ENCODE assay signal across 9 cellular contexts in genomic region chr17:41308251-41308917, GRCh38. TPM values are rescaled to one million over a fixed set of nuclear protein-coding genes. Genes with fewer than 3 reads are reported as not detected.
A peak's percentile ranks its signal among the peaks of the same experiment; 100 is the strongest.
DNase-seq lines count a peak whose midpoint lies in the region; ATAC-seq, FAIRE-seq and TF ChIP-seq lines count a peak whose summit lies in the region.
"Had no signal": no experiment of that assay in that cellular context is flagged by ENCODE, and none has a peak within 500 bp of the region (broad histone marks: within the 10 kb centered on the region; RNA-seq: fewer than 3 reads in every experiment).

No MANE protein-coding gene starts in this region.

- 86% methylated on average over 10 of the region's 10 CpGs for WGBS in endodermal cell (ENCODE audit: insufficient coverage in 1 of 2, insufficient read length in 1 of 2), 2 experiments
- WGBS in small intestine, 3 donors = 37 to 51% (median 41%) methylated on average over 10 of the region's 10 CpGs

- TF ChIP-seq POLR2A in GM12892 (IDR thresholded peaks at IDR 0.05; ENCODE audit: low read depth, low read length) = no peak
- no peak for TF ChIP-seq POLR2A in vagina (IDR thresholded peaks at IDR 0.05)

- DNase-seq in AG08395 (ENCODE audit: low spot score) (peak; percentile 20), HL-60 (ENCODE audit: low read depth in 1 of 2, low spot score in 1 of 2) (peak in 1 of 2 experiments; percentile 86), endodermal cell (peak; percentile 42), small intestine (peak; percentile 12), GM12892 (ENCODE audit: insufficient read length) (no peak), vagina (ENCODE audit: extremely low spot score in 2 of 2) (no peak)
- peak; percentile 68 for DNase-seq in activated CD4-positive, alpha-beta T cell treated with anti-CD3 and anti-CD28 coated beads for 1 hour

- H3K4me3 ChIP-seq in HL-60 (replicated peaks; ENCODE audit: insufficient read depth, low read length) (peak overlapping the region; percentile 9), endodermal cell (ENCODE audit: low read length) (no peak overlapping the region), small intestine (ENCODE audit: low read depth in 1 of 2, low read length in 2 of 2) (no peak overlapping the region), vagina (no peak overlapping the region)

- no peak overlapping the region for H3K9ac ChIP-seq in endodermal cell (ENCODE audit: extremely low read depth, low read length, poor library complexity, severe bottlenecking)

- intact Hi-C loops in vagina (cut with DNase I) = no loop called here

- ATAC-seq in GM21723 (IDR thresholded peaks at IDR 0.05; ENCODE audit: unreplicated experiment) = no peak

- H3K27ac ChIP-seq in HL-60 (replicated peaks) (peak overlapping the region; percentile 53), endodermal cell (ENCODE audit: low read depth, low read length) (no peak overlapping the region), small intestine (ENCODE audit: low read depth in 1 of 2, low read length in 1 of 2) (peak overlapping the region in 1 of 2 donors; percentile 65), vagina (no peak overlapping the region)

- H3K36me3 ChIP-seq in endodermal cell (ENCODE audit: control insufficient read depth, insufficient read depth, low read length) (no peaks in the 10 kb centered on the region), small intestine (ENCODE audit: control insufficient read depth in 2 of 2, insufficient read depth in 2 of 2, low read length in 2 of 2) (no peaks in the 10 kb centered on the region), vagina (no peaks in the 10 kb centered on the region)

- H3K4me3 Mint-ChIP-seq in endodermal cell = no peak overlapping the region
- H3K4me3 Mint-ChIP-seq: neural crest cell had no signal

- no peak for FAIRE-seq in small intestine (lab: Jason Lieb, UNC)
- no peak for FAIRE-seq in GM12892 (lab: Jason Lieb, UNC)

- no peaks in the 10 kb centered on the region for H3K9me3 Mint-ChIP-seq in endodermal cell
- H3K9me3 Mint-ChIP-seq: neural crest cell had no signal

- no peaks in the 10 kb centered on the region for H3K4me1 ChIP-seq in endodermal cell (ENCODE audit: control insufficient read depth, insufficient read depth, low read length)
- no peaks in the 10 kb centered on the region for H3K4me1 ChIP-seq in small intestine (ENCODE audit: control insufficient read depth in 2 of 2, insufficient read depth in 1 of 2, low read depth in 1 of 2, low read length in 1 of 2)
- H3K4me1 ChIP-seq in vagina = peaks cover 19% of the 10 kb centered on the region

- H3K4me1 Mint-ChIP-seq in endodermal cell = no peaks in the 10 kb centered on the region
- H3K4me1 Mint-ChIP-seq: neural crest cell had no signal

- no peaks in the 10 kb centered on the region for H3K36me3 Mint-ChIP-seq in endodermal cell (ENCODE audit: low read depth)

- H3K27me3 Mint-ChIP-seq in endodermal cell (ENCODE audit: insufficient read depth) = peaks cover 4% of the 10 kb centered on the region

- TF ChIP-seq CTCF in HL-60 (IDR thresholded peaks at IDR 0.05; ENCODE audit: insufficient read depth, low read length) = no peak
- TF ChIP-seq CTCF in endodermal cell (conservative IDR thresholded peaks at IDR 0.05) = no peak
- no peak for TF ChIP-seq CTCF in vagina (IDR thresholded peaks at IDR 0.05)

- H3K27ac Mint-ChIP-seq in endodermal cell = no peak overlapping the region

- H3K27me3 ChIP-seq in HL-60 (ENCODE audit: insufficient read depth, poor library complexity, severe bottlenecking) (no peaks in the 10 kb centered on the region), endodermal cell (ENCODE audit: control insufficient read depth, insufficient read depth, low read length, poor library complexity, severe bottlenecking) (peaks cover 8% of the 10 kb centered on the region), small intestine (ENCODE audit: control insufficient read depth in 2 of 2, insufficient read depth in 2 of 2, low read length in 2 of 2) (peaks cover 0 to 6% of the 10 kb centered on the region in 2 donors), vagina (no peaks in the 10 kb centered on the region)

- H3K9me3 ChIP-seq in endodermal cell (ENCODE audit: control insufficient read depth, low read length) = no peaks in the 10 kb centered on the region
- H3K9me3 ChIP-seq in small intestine (ENCODE audit: control insufficient read depth, low read depth) = no peaks in the 10 kb centered on the region
- no peaks in the 10 kb centered on the region for H3K9me3 ChIP-seq in vagina

RNA-seq across cellular contexts. Expression of gene KRTAP16-1, which starts 0.7 kb away (rescaled TPM):
- total RNA-seq in endodermal cell (not detected), vagina (not detected)
- polyA plus RNA-seq in endodermal cell (2013, experiment 1 of 2) = not detected
- not detected for polyA plus RNA-seq in endodermal cell (2013, experiment 2 of 2)
- polyA plus RNA-seq in small intestine = not detected
- polyA plus RNA-seq in GM12892 (2012; ENCODE audit: missing spikeins) = not detected
- total RNA-seq: neural crest cell had no signal

RNA-seq across cellular contexts. Expression of gene KRTAP29-1, which starts 5.7 kb away (rescaled TPM):
- total RNA-seq in endodermal cell (not detected), vagina (not detected)
- polyA plus RNA-seq in endodermal cell (2013, experiment 1 of 2) = not detected
- not detected for polyA plus RNA-seq in endodermal cell (2013, experiment 2 of 2)
- polyA plus RNA-seq in small intestine = not detected
- not detected for polyA plus RNA-seq in GM12892 (2012; ENCODE audit: missing spikeins)
- total RNA-seq: neural crest cell had no signal

RNA-seq across cellular contexts. Expression of gene KRTAP17-1, which starts 7.1 kb away (rescaled TPM):
- under 1 TPM; 0.46 to 0.48 TPM for total RNA-seq in endodermal cell
- polyA plus RNA-seq in endodermal cell (2013, experiment 1 of 2) = not detected
- not detected for polyA plus RNA-seq in endodermal cell (2013, experiment 2 of 2)
- polyA plus RNA-seq in small intestine = not detected
- polyA plus RNA-seq in GM12892 (2012; ENCODE audit: missing spikeins) = not detected
- total RNA-seq in vagina = not detected
- total RNA-seq: neural crest cell had no signal

RNA-seq across cellular contexts. Expression of gene KRTAP9-7, which starts 32.9 kb away (rescaled TPM):
- total RNA-seq in endodermal cell = not detected
- not detected for polyA plus RNA-seq in endodermal cell (2013, experiment 1 of 2)
- polyA plus RNA-seq in endodermal cell (2013, experiment 2 of 2) = not detected
- not detected for polyA plus RNA-seq in small intestine
- polyA plus RNA-seq in GM12892 (2012; ENCODE audit: missing spikeins) = not detected
- not detected for total RNA-seq in vagina
- total RNA-seq: neural crest cell had no signal

RNA-seq across cellular contexts. Expression of gene KRT33A, which starts 42.2 kb away (rescaled TPM):
- total RNA-seq in endodermal cell = not detected
- not detected for polyA plus RNA-seq in endodermal cell (2013, experiment 1 of 2)
- polyA plus RNA-seq in endodermal cell (2013, experiment 2 of 2) = not detected
- polyA plus RNA-seq in small intestine = not detected
- not detected for polyA plus RNA-seq in GM12892 (2012; ENCODE audit: missing spikeins)
- 1.5 TPM for total RNA-seq in vagina
- total RNA-seq: neural crest cell had no signal

Comparison
In these comparisons a context has a peak if more than half of its experiments do, and no peak if none do; other contexts are left out.
1. DNase-seq: peak in AG08395 (single experiment), activated CD4-positive, alpha-beta T cell treated with anti-CD3 and anti-CD28 coated beads for 1 hour (single experiment), endodermal cell (single experiment) and small intestine (single experiment); none in GM12892 (single experiment) and vagina (0 of 2).